In genomic region chr3:14359348-14359747, GRCh38 we compare ENCODE assay signal across 26 cellular contexts. TPM values are rescaled to one million over a fixed set of nuclear protein-coding genes. Genes with fewer than 3 reads are reported as not detected.
DNase-seq lines count a peak whose midpoint lies in the region; ATAC-seq, FAIRE-seq and TF ChIP-seq lines count a peak whose summit lies in the region.
"Had no signal": no experiment of that assay in that cellular context is flagged by ENCODE, and none has a peak within 500 bp of the region (broad histone marks: within the 10 kb centered on the region; RNA-seq: fewer than 3 reads in every experiment).

No MANE protein-coding gene starts in this region.

- H3K4me3 ChIP-seq in HepG2 (replicated peaks in 1 of 3; ENCODE audit: insufficient read depth in 1 of 3, low read depth in 2 of 3, low read length in 3 of 3) (no peak overlapping the region), right lobe of liver (no peak overlapping the region), trophoblast cell (ENCODE audit: low read depth, low read length) (no peak overlapping the region)
- H3K4me3 ChIP-seq: BLaER1 treated with 17β-estradiol and CSF1 and Interleukin-3, amounts not matched to agents 10 nM and 100 nM; GM12878; GM23338 had no signal

- H3K9ac ChIP-seq in HepG2 (ENCODE audit: insufficient read depth, low read depth, low read length) (no peak overlapping the region), trophoblast cell (ENCODE audit: low read length) (no peak overlapping the region)
- H3K9ac ChIP-seq: BLaER1 treated with 17β-estradiol and CSF1 and Interleukin-3, amounts not matched to agents 10 nM and 100 nM had no signal

- no peak for TF ChIP-seq EP300 in HepG2 (IDR thresholded peaks at IDR 0.05; ENCODE audit: low read depth in 2 of 2, low read length in 2 of 2)
- no peak for TF ChIP-seq EP300 in HepG2 (CRISPR knock-in tag; IDR thresholded peaks at IDR 0.05; ENCODE audit: borderline replicate concordance)

- no peak overlapping the region for H4K8ac ChIP-seq in trophoblast cell (ENCODE audit: low read depth, low read length)

- no peak for TF ChIP-seq POLR2A in HepG2 (IDR thresholded peaks at IDR 0.05; ENCODE audit: insufficient read depth in 1 of 2, low read depth in 2 of 2, low read length in 2 of 2)
- TF ChIP-seq POLR2A in right lobe of liver (IDR thresholded peaks at IDR 0.05): no peak

- no peaks in the 10 kb centered on the region for H3K36me3 ChIP-seq in HepG2 (replicated peaks in 1 of 2; ENCODE audit: control insufficient read depth in 1 of 2, insufficient read depth in 2 of 2, low read length in 2 of 2)
- H3K36me3 ChIP-seq in right lobe of liver: no peaks in the 10 kb centered on the region
- no peaks in the 10 kb centered on the region for H3K36me3 ChIP-seq in trophoblast cell (ENCODE audit: control insufficient read depth in 1 of 2, insufficient read depth in 2 of 2, low read length in 2 of 2)
- H3K36me3 ChIP-seq: BE2C; BLaER1 treated with 17β-estradiol and CSF1 and Interleukin-3, amounts not matched to agents 10 nM and 100 nM had no signal

- H3K79me1 ChIP-seq in trophoblast cell (ENCODE audit: low read length): no peaks in the 10 kb centered on the region

- H3K79me2 ChIP-seq in HepG2 (ENCODE audit: insufficient read depth, low read length) (no peaks in the 10 kb centered on the region), trophoblast cell (ENCODE audit: control insufficient read depth, insufficient read depth, low read length, poor library complexity) (no peaks in the 10 kb centered on the region)

- H3K18ac ChIP-seq in trophoblast cell (ENCODE audit: low read length): no peak overlapping the region

- H3K4me1 ChIP-seq in HepG2 (ENCODE audit: insufficient read depth, low read length): peaks cover 19% of the 10 kb centered on the region
- no peaks in the 10 kb centered on the region for H3K4me1 ChIP-seq in right lobe of liver
- H3K4me1 ChIP-seq in trophoblast cell (ENCODE audit: control insufficient read depth in 1 of 2, insufficient read depth in 2 of 2, low read length in 2 of 2): peaks cover 2 to 4% of the 10 kb centered on the region in 2 experiments
- H3K4me1 ChIP-seq: BE2C had no signal

- H3K4ac ChIP-seq in trophoblast cell (ENCODE audit: low read depth, low read length): no peak overlapping the region

- H2AFZ ChIP-seq in HepG2 (ENCODE audit: low read length): no peak overlapping the region
- no peak overlapping the region for H2AFZ ChIP-seq in trophoblast cell (ENCODE audit: insufficient read depth, low read length, poor library complexity)

- TF ChIP-seq CTCF in HepG2 (CRISPR knock-in tag; IDR thresholded peaks at IDR 0.05): no peak
- TF ChIP-seq CTCF in right lobe of liver (IDR thresholded peaks at IDR 0.05): no peak
- no peak for TF ChIP-seq CTCF in chondrocyte (IDR thresholded peaks at IDR 0.05)
- TF ChIP-seq CTCF in nephron (IDR thresholded peaks at IDR 0.05; ENCODE audit: unreplicated experiment in 3 of 3): no peak

- CTCF ChIA-PET in HepG2 (lab: Yijun Ruan, JAX; ENCODE audit: low intra/inter-chr PET ratio, low total read pairs): no interaction called here

- no peak for TF ChIP-seq RAD21 in HepG2 (CRISPR knock-in tag; IDR thresholded peaks at IDR 0.05)

- H4K91ac ChIP-seq in trophoblast cell (ENCODE audit: low read depth, low read length): no peak overlapping the region

- H3K27ac ChIP-seq in HepG2 (ENCODE audit: extremely low read length, insufficient read depth, low read length) (no peak overlapping the region), right lobe of liver (no peak overlapping the region), trophoblast cell (ENCODE audit: low read depth, low read length) (no peak overlapping the region)
- H3K27ac ChIP-seq: 22Rv1; BLaER1 treated with 17β-estradiol and CSF1 and Interleukin-3, amounts not matched to agents 10 nM and 100 nM had no signal

- H3K4me2 ChIP-seq in HepG2 (ENCODE audit: low read depth, low read length) (no peak overlapping the region), trophoblast cell (ENCODE audit: low read length) (no peak overlapping the region)
- H3K4me2 ChIP-seq: BLaER1 treated with 17β-estradiol and CSF1 and Interleukin-3, amounts not matched to agents 10 nM and 100 nM; GM23338 had no signal

- ATAC-seq in HepG2 (no peak), right lobe of liver (no peak)
- ATAC-seq: GM12878 had no signal

- H3K27me3 Mint-ChIP-seq in chondrocyte (ENCODE audit: low read depth) (no peaks in the 10 kb centered on the region), nephron (ENCODE audit: low read depth) (peaks cover 45% of the 10 kb centered on the region)
- H3K27me3 Mint-ChIP-seq: CD4-positive, alpha-beta T cell had no signal

- H4K20me1 ChIP-seq in HepG2 (ENCODE audit: insufficient read depth, low read length): no peaks in the 10 kb centered on the region

- no peaks in the 10 kb centered on the region for H3K9me3 Mint-ChIP-seq in chondrocyte (ENCODE audit: low read depth)
- peaks cover 3% of the 10 kb centered on the region for H3K9me3 Mint-ChIP-seq in nephron
- H3K9me3 Mint-ChIP-seq: CD14-positive monocyte; CD4-positive, alpha-beta T cell; CD8-positive, alpha-beta memory T cell; GM23338 had no signal

- BruUV-seq in HepG2 (replicated peaks; lab: Mats Ljungman, UMichigan): no TSS peak

- DNase-seq in HepG2 (ENCODE audit: low spot score) (no peak), right lobe of liver (no peak), chondrocyte (ENCODE audit: low spot score) (no peak), trophoblast cell (no peak), NCI-H82 treated with DMSO at 0.1 percent for 48 hours (lab: John Stamatoyannopoulos, UW; ENCODE audit: unreplicated experiment) (no peak), NCI-H146 (lab: John Stamatoyannopoulos, UW) (no peak)
- no peak for DNase-seq in activated naive CD4-positive, alpha-beta T cell treated with anti-CD3 and anti-CD28 coated beads, Interleukin-2, amount 50 U/mL, for 16 hours
- DNase-seq: AML-193; BE2C; CD4-positive, alpha-beta T cell; CD8-positive, alpha-beta memory T cell; DMS 273 treated with DMSO at 0.1 percent for 48 hours; DMS79; EL; GDM1; HCEC 1CT had no signal

- H3K36me3 Mint-ChIP-seq in chondrocyte (ENCODE audit: low read depth) (no peaks in the 10 kb centered on the region), nephron (ENCODE audit: low read depth) (no peaks in the 10 kb centered on the region)
- H3K36me3 Mint-ChIP-seq: CD14-positive monocyte; CD8-positive, alpha-beta memory T cell had no signal

- WGBS in HepG2 (ENCODE audit: low lambda C conversion rate): 55% methylated on average over 3 of the region's 3 CpGs
- 63% methylated on average over 2 of the region's 3 CpGs for WGBS in right lobe of liver (ENCODE audit: insufficient coverage, low coverage, low lambda C conversion rate, missing lambda C conversion rate)
- WGBS in trophoblast cell (ENCODE audit: extremely low coverage, insufficient coverage, insufficient read length): no CpG with 5 or more reads among the region's 3 CpGs

- POLR2A ChIA-PET in HepG2 (lab: Yijun Ruan, JAX): no interaction called here

- no peak overlapping the region for H2BK12ac ChIP-seq in trophoblast cell (ENCODE audit: low read length)

- no peak for FAIRE-seq in HepG2 (lab: Jason Lieb, UNC)
- FAIRE-seq: A204.1, D721Med, GM12878, GM18507, H54 had no signal

- H2BK120ac ChIP-seq in trophoblast cell (ENCODE audit: insufficient read depth, low read length, poor library complexity): no peak overlapping the region

- peak overlapping the region; percentile 71 for H3K27ac Mint-ChIP-seq in chondrocyte (ENCODE audit: unreplicated experiment)
- H3K27ac Mint-ChIP-seq in nephron: peak overlapping the region; percentile 36 to 95 (median 71)
- H3K27ac Mint-ChIP-seq: CD4-positive, alpha-beta T cell; CD8-positive, alpha-beta memory T cell; GM23338 had no signal

- peaks cover 6 to 46% of the 10 kb centered on the region in 2 experiments; a peak in 4 of 5 replicates for H3K27me3 ChIP-seq in HepG2 (ENCODE audit: control insufficient read depth in 1 of 2, insufficient read depth in 2 of 2, low read length in 2 of 2)
- H3K27me3 ChIP-seq in right lobe of liver: peaks cover 0 to 4% of the 10 kb centered on the region in 2 donors
- H3K27me3 ChIP-seq in trophoblast cell (ENCODE audit: insufficient read depth, low read length): no peaks in the 10 kb centered on the region
- H3K27me3 ChIP-seq: BE2C; BLaER1 treated with 17β-estradiol and CSF1 and Interleukin-3, amounts not matched to agents 10 nM and 100 nM had no signal

- H3K9me3 ChIP-seq in HepG2 (ENCODE audit: low read length) (no peaks in the 10 kb centered on the region), right lobe of liver (no peaks in the 10 kb centered on the region), trophoblast cell (ENCODE audit: insufficient read depth, low read depth, low read length) (no peaks in the 10 kb centered on the region)
- H3K9me3 ChIP-seq: BE2C; BLaER1 treated with 17β-estradiol and CSF1 and Interleukin-3, amounts not matched to agents 10 nM and 100 nM had no signal

- H3K4me3 Mint-ChIP-seq in chondrocyte (ENCODE audit: unreplicated experiment): no peak overlapping the region
- H3K4me3 Mint-ChIP-seq in nephron: no peak overlapping the region
- H3K4me3 Mint-ChIP-seq: CD14-positive monocyte; CD4-positive, alpha-beta T cell; CD8-positive, alpha-beta memory T cell; GM23338 had no signal

- H3K23ac ChIP-seq in trophoblast cell (ENCODE audit: low read length): no peak overlapping the region

- intact Hi-C loops in HepG2 (cut with micrococcal nuclease; ENCODE audit: unreplicated experiment): no loop called here
- intact Hi-C loops in right lobe of liver (cut with DNase I): no loop called here

- H3K14ac ChIP-seq in trophoblast cell (ENCODE audit: low read length): no peak overlapping the region

- no peak overlapping the region for H4K12ac ChIP-seq in trophoblast cell (ENCODE audit: low read depth, low read length)

- H3K4me1 Mint-ChIP-seq in chondrocyte (ENCODE audit: low read depth) (peaks cover 61% of the 10 kb centered on the region), nephron (peaks cover 27% of the 10 kb centered on the region)
- H3K4me1 Mint-ChIP-seq: CD8-positive, alpha-beta memory T cell had no signal

- in situ Hi-C loops in HepG2 (cut with HindIII; ENCODE audit: extremely low pct_ligation_motif_present, low pct_unique_long_range_greater_than_20kb): no loop called here

- H2BK5ac ChIP-seq in trophoblast cell (ENCODE audit: low read depth, low read length, poor library complexity): no peak overlapping the region

- peak overlapping the region; percentile 52 for H2AK5ac ChIP-seq in trophoblast cell (ENCODE audit: low read length)

RNA-seq across cellular contexts. Expression of gene SLC6A6, which starts 43.1 kb away (rescaled TPM):
- 10.7 and 20.7 TPM in 2 replicates for total RNA-seq in HepG2 (2016; rRNA removed; fragmentation: Illumina TruSeq; extraction: Trizol)
- total RNA-seq in HepG2 (2016; cell fraction: cytosol; rRNA removed; fragmentation: Illumina TruSeq; extraction: Trizol; ENCODE audit: low read depth): 8.8 and 11.0 TPM in 2 replicates
- 8.8 and 20.3 TPM in 2 replicates for total RNA-seq in HepG2 (2016; cell fraction: insoluble cytoplasmic fraction; rRNA removed; fragmentation: Illumina TruSeq; extraction: Trizol)
- 5.1 and 5.2 TPM in 2 replicates for total RNA-seq in HepG2 (2016; cell fraction: membrane; rRNA removed; fragmentation: Illumina TruSeq; extraction: Trizol)
- 25.9 and 32.4 TPM in 2 replicates for total RNA-seq in HepG2 (2016; cell fraction: nucleus; rRNA removed; fragmentation: Illumina TruSeq; extraction: Trizol)
- polyA plus RNA-seq in HepG2 (2011; rRNA removed): 14.1 and 15.4 TPM in 2 replicates
- 8.6 and 9.7 TPM in 2 replicates for polyA plus RNA-seq in HepG2 (2011; cell fraction: cytosol; rRNA removed)
- polyA plus RNA-seq in HepG2 (2011; cell fraction: nucleus; rRNA removed): 33.2 and 41.8 TPM in 2 replicates
- 10.9 and 13.7 TPM in 2 replicates for polyA plus RNA-seq in HepG2 (2012)
- polyA plus RNA-seq in HepG2 (2016; cell fraction: cytosol; fragmentation: Illumina TruSeq; extraction: Trizol; ENCODE audit: low read depth): 0.76 and 1.2 TPM in 2 replicates
- 5.9 and 6.8 TPM in 2 replicates for polyA plus RNA-seq in HepG2 (2016; cell fraction: insoluble cytoplasmic fraction; fragmentation: Illumina TruSeq; extraction: Trizol; ENCODE audit: low read depth)
- polyA plus RNA-seq in HepG2 (2016; cell fraction: membrane; fragmentation: Illumina TruSeq; extraction: Trizol; ENCODE audit: low read depth): 1.5 and 1.7 TPM in 2 replicates
- polyA plus RNA-seq in HepG2 (2016; cell fraction: nucleus; fragmentation: Illumina TruSeq; extraction: Trizol; ENCODE audit: insufficient read depth, low read depth): 35.4 and 36.8 TPM in 2 replicates
- polyA minus RNA-seq in HepG2 (2011; rRNA and poly(A)+ RNA removed; ENCODE audit: low replicate concordance): 52.1 and 83.7 TPM in 2 replicates
- 14.3 and 18.8 TPM in 2 replicates for polyA minus RNA-seq in HepG2 (2011; cell fraction: cytosol; rRNA and poly(A)+ RNA removed)
- polyA minus RNA-seq in HepG2 (2011; cell fraction: nucleus; rRNA and poly(A)+ RNA removed): 28.2 and 33.0 TPM in 2 replicates
- total RNA-seq in right lobe of liver: 1 to 10 TPM; 1.5 to 8.2 (median 4.1) TPM
- 46.0 to 63.9 TPM (median 48.0 TPM) in 3 replicates for total RNA-seq in chondrocyte
- polyA plus RNA-seq in trophoblast cell (2013): 64.5 and 69.3 TPM in 2 replicates
